ENCODE assay signal across 17 cellular contexts in the genomic region with DNA sequence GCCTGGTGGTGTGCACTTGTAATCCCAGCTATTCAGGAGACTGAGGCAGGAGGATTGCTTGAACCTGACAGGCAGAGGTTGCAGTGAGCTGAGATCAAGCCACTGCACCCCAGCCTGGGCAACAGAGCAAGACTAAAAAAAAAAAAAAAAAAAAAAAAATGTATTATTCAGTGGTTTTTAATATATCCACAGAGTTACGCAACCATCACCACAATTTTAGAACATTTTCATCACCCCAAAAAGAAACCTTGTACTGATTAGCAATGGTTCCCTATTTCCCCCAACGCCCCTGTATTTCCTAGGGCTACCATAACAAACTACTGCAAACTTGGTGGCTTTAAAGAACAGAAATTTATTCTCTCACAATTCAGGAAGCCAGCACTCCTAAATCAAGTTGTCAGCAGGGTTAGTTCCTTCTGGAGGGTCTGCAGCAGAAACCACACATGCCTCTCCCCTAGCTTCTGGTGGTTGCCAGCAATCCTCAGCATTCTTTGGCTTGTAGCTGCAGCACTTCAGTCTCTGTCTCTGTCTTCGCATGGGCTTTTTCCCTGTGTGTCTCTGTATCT.
"Had no signal": no experiment of that assay in that cellular context is flagged by ENCODE, and none has a peak within 500 bp of the region (broad histone marks: within the 10 kb centered on the region; RNA-seq: fewer than 3 reads in every experiment).

No MANE protein-coding gene starts in this region.

- ATAC-seq: activated naive CD8-positive, alpha-beta T cell treated with anti-CD3 and anti-CD28 coated beads, Interleukin-2, amount 50 U/mL, for 24 hours; effector memory CD8-positive, alpha-beta T cell; sciatic nerve had no signal

- DNase-seq: activated CD4-positive, alpha-beta T cell treated with anti-CD3 and anti-CD28 coated beads for 1 hour; activated CD4-positive, alpha-beta T cell treated with anti-CD3 and anti-CD28 coated beads, Interleukin-2, amount 50 U/mL, for 4 hours; activated naive CD4-positive, alpha-beta T cell treated with Interleukin-2 at 50 U/mL for 16 hours; activated naive CD8-positive, alpha-beta T cell treated with anti-CD3 and anti-CD28 coated beads, Interleukin-2, amount 50 U/mL, for 24 hours; activated T-cell treated with anti-CD3 and anti-CD28 coated beads for 4 hours; aorta; dermis blood vessel endothelial cell; effector memory CD8-positive, alpha-beta T cell; foreskin melanocyte; spleen; stimulated activated CD4-positive, alpha-beta T cell treated with anti-CD3 and anti-CD28 coated beads, Interleukin-1b, Interleukin-23, amount 100 ng/mL, for 48 hours; T-helper 9 cell had no signal

- H3K27me3 ChIP-seq: spleen had no signal

- H3K4me1 Mint-ChIP-seq: mesothelial cell of epicardium had no signal

- H3K9me3 Mint-ChIP-seq: activated naive CD8-positive, alpha-beta T cell treated with anti-CD3 and anti-CD28 coated beads, Interleukin-2, amount 50 U/mL, for 24 hours; effector memory CD8-positive, alpha-beta T cell; mesothelial cell of epicardium had no signal

- H3K4me3 Mint-ChIP-seq: activated naive CD8-positive, alpha-beta T cell treated with anti-CD3 and anti-CD28 coated beads, Interleukin-2, amount 50 U/mL, for 24 hours; effector memory CD8-positive, alpha-beta T cell; mesothelial cell of epicardium had no signal

- H3K27me3 Mint-ChIP-seq: activated naive CD8-positive, alpha-beta T cell treated with anti-CD3 and anti-CD28 coated beads, Interleukin-2, amount 50 U/mL, for 24 hours; effector memory CD8-positive, alpha-beta T cell had no signal

- H3K36me3 ChIP-seq: thoracic aorta had no signal

- H3K4me3 ChIP-seq: lung, spleen, thoracic aorta had no signal

- H3K27ac ChIP-seq: epithelial cell of prostate, thoracic aorta had no signal

- H3K9me3 ChIP-seq: spleen, thoracic aorta had no signal

- H3K27ac Mint-ChIP-seq: activated naive CD8-positive, alpha-beta T cell treated with anti-CD3 and anti-CD28 coated beads, Interleukin-2, amount 50 U/mL, for 24 hours; effector memory CD8-positive, alpha-beta T cell; mesothelial cell of epicardium had no signal
